20 cellular contexts compared by ENCODE assay signal in genomic region chr9:8261737-8262136, GRCh38.
"Had no signal": no experiment of that assay in that cellular context is flagged by ENCODE, and none has a peak within 500 bp of the region (broad histone marks: within the 10 kb centered on the region; RNA-seq: fewer than 3 reads in every experiment).

No MANE protein-coding gene starts in this region.

- H3K9me3 ChIP-seq: neutrophil, tibial nerve had no signal

- H3K4me1 ChIP-seq: foreskin keratinocyte, parathyroid adenoma had no signal

- H3K36me3 ChIP-seq: neutrophil, tibial nerve had no signal

- H3K27me3 ChIP-seq: foreskin keratinocyte, hepatocyte, neutrophil, tibial nerve had no signal

- ATAC-seq: activated CD4-positive, alpha-beta T cell treated with anti-CD3 and anti-CD28 coated beads for 36 hours; activated T-helper 17 cell treated with anti-CD3 and anti-CD28 coated beads, Interleukin-2, amount 50 U/mL, for 72 hours; foreskin keratinocyte; left lobe of liver; WTC11 had no signal

- DNase-seq: activated CD4-positive, alpha-beta T cell treated with anti-CD3 and anti-CD28 coated beads for 36 hours; activated CD4-positive, alpha-beta T cell treated with anti-CD3 and anti-CD28 coated beads, Interleukin-2, amount 50 U/mL, for 4 hours; activated CD8-positive, alpha-beta memory T cell treated with anti-CD3 and anti-CD28 coated beads for 24 hours; activated CD8-positive, alpha-beta memory T cell treated with anti-CD3 and anti-CD28 coated beads, Interleukin-2, amount 50 U/mL, for 4 hours; activated naive CD4-positive, alpha-beta T cell; activated T-cell treated with anti-CD3 and anti-CD28 coated beads, Interleukin-2, amount 50 U/mL, for 24 hours; effector memory CD4-positive, alpha-beta T cell; foreskin keratinocyte; immature natural killer cell; midbrain; stimulated activated CD4-positive, alpha-beta T cell treated with anti-CD3 and anti-CD28 coated beads, Interleukin-4, amount 100 ng/mL, for 24 hours; substantia nigra had no signal

- H3K4me3 ChIP-seq: hepatocyte, lung, tibial nerve had no signal

- H3K27ac ChIP-seq: foreskin keratinocyte, hepatocyte, neutrophil, parathyroid adenoma, tibial nerve had no signal
